In genomic region chr20:49466114-49466912, GRCh38 we compare ENCODE assay signal across 1 cellular context.
TF ChIP-seq lines count a peak whose summit lies in the region.

No MANE protein-coding gene starts in this region.

TF ChIP-seq in K562, 482 proteins besides CTCF, POLR2A, EP300 and RAD21 (continued from another document):
- no peak for TF ChIP-seq ATF2 (CRISPR knock-in tag; IDR thresholded peaks at IDR 0.05)
- peak; percentile 72 for TF ChIP-seq USF1 (CRISPR knock-in tag; IDR thresholded peaks at IDR 0.05)
- peak; percentile 55; the same call in 1 of the 2 replicates for TF ChIP-seq RAD51 (IDR thresholded peaks at IDR 0.05; ENCODE audit: borderline replicate concordance, low read depth)
- peak; percentile 82 for TF ChIP-seq USF2 (CRISPR knock-in tag; IDR thresholded peaks at IDR 0.05)
- no peak for TF ChIP-seq PML (IDR thresholded peaks at IDR 0.05; ENCODE audit: low read length)
- no peak for TF ChIP-seq SIX5 (IDR thresholded peaks at IDR 0.05; ENCODE audit: borderline replicate concordance in 1 of 2, insufficient read depth in 1 of 2, low read depth in 1 of 2, low read length in 2 of 2)
